ENCODE assay signal across 11 cellular contexts in genomic region chr2:7671312-7671711, GRCh38.
DNase-seq lines count a peak whose midpoint lies in the region; ATAC-seq and TF ChIP-seq lines count a peak whose summit lies in the region.
"Had no signal": no experiment of that assay in that cellular context is flagged by ENCODE, and none has a peak within 500 bp of the region (broad histone marks: within the 10 kb centered on the region; RNA-seq: fewer than 3 reads in every experiment).

No MANE protein-coding gene starts in this region.

- no peaks in the 10 kb centered on the region for H3K9me2 ChIP-seq in Karpas-422 (replicated peaks; ENCODE audit: insufficient read depth, low read length)

- peak; percentile 31 to 35 for DNase-seq in activated T-cell treated with anti-CD3 and anti-CD28 coated beads, Interleukin-2, amount 50 U/mL, for 72 hours
- no peak for DNase-seq in activated T-cell treated with anti-CD3 and anti-CD28 coated beads, Interleukin-2, amount 50 U/mL, for 4 hours
- no peak for DNase-seq in activated CD4-positive, alpha-beta memory T cell treated with anti-CD3 and anti-CD28 coated beads for 36 hours
- DNase-seq in heart left ventricle (peak in 4 of 5 donors; percentile 37 to 76 (median 59)), Karpas-422 (no peak), NCI-H1105 treated with DMSO at 0.1 percent for 48 hours (lab: John Stamatoyannopoulos, UW) (no peak)
- peak; percentile 20 to 48 for DNase-seq in stimulated activated naive CD8-positive, alpha-beta T cell treated with anti-CD3 and anti-CD28 coated beads, Interleukin-15, amount 100 ng/mL, for 72 hours
- DNase-seq: NCI-H2227 treated with DMSO at 0.1 percent for 48 hours had no signal

- no peaks in the 10 kb centered on the region for H3K79me2 ChIP-seq in Karpas-422 (ENCODE audit: low read length)

- H3K4me2 ChIP-seq in Karpas-422 (ENCODE audit: low read depth, low read length, poor library complexity, severe bottlenecking), result no peak overlapping the region

- peak in 1 of 2 donors; percentile 30 for ATAC-seq in activated T-cell treated with anti-CD3 and anti-CD28 coated beads, Interleukin-2, amount 50 U/mL, for 72 hours (replicated peaks in 1 of 2)
- no peak for ATAC-seq in activated T-cell treated with anti-CD3 and anti-CD28 coated beads, Interleukin-2, amount 50 U/mL, for 4 hours
- ATAC-seq in heart left ventricle (peak in 3 of 4 donors; percentile 58 to 93 (median 92)), GM21447 (IDR thresholded peaks at IDR 0.05; ENCODE audit: unreplicated experiment) (no peak)
- ATAC-seq in stimulated activated naive CD8-positive, alpha-beta T cell treated with anti-CD3 and anti-CD28 coated beads, Interleukin-15, amount 100 ng/mL, for 72 hours, result peak; percentile 43

- peak overlapping the region; percentile 77 to 85 for H3K4me3 Mint-ChIP-seq in activated T-cell treated with anti-CD3 and anti-CD28 coated beads, Interleukin-2, amount 50 U/mL, for 72 hours
- H3K4me3 Mint-ChIP-seq in activated T-cell treated with anti-CD3 and anti-CD28 coated beads, Interleukin-2, amount 50 U/mL, for 4 hours, result no peak overlapping the region
- peak overlapping the region; percentile 42 for H3K4me3 Mint-ChIP-seq in activated CD4-positive, alpha-beta memory T cell treated with anti-CD3 and anti-CD28 coated beads for 36 hours
- peak overlapping the region; percentile 52 to 79 for H3K4me3 Mint-ChIP-seq in stimulated activated naive CD8-positive, alpha-beta T cell treated with anti-CD3 and anti-CD28 coated beads, Interleukin-15, amount 100 ng/mL, for 72 hours
- H3K4me3 Mint-ChIP-seq: HFFc6 had no signal

- POLR2A ChIA-PET in activated CD4-positive, alpha-beta memory T cell treated with anti-CD3 and anti-CD28 coated beads for 36 hours (lab: Charles Lee), result interaction anchor here (0.8 to 2.2 kb wide), 6 partner anchors 23 to 243 kb away, joined by 3 to 6 read pairs (median 3); no protein-coding TSS in a partner anchor

- H3K9me3 Mint-ChIP-seq in activated T-cell treated with anti-CD3 and anti-CD28 coated beads, Interleukin-2, amount 50 U/mL, for 72 hours, result peaks cover 4 to 9% of the 10 kb centered on the region in 2 donors
- H3K9me3 Mint-ChIP-seq in activated T-cell treated with anti-CD3 and anti-CD28 coated beads, Interleukin-2, amount 50 U/mL, for 4 hours, result no peaks in the 10 kb centered on the region
- no peaks in the 10 kb centered on the region for H3K9me3 Mint-ChIP-seq in activated CD4-positive, alpha-beta memory T cell treated with anti-CD3 and anti-CD28 coated beads for 36 hours
- H3K9me3 Mint-ChIP-seq in stimulated activated naive CD8-positive, alpha-beta T cell treated with anti-CD3 and anti-CD28 coated beads, Interleukin-15, amount 100 ng/mL, for 72 hours, result peaks cover 18 to 27% of the 10 kb centered on the region in 2 donors
- H3K9me3 Mint-ChIP-seq: central memory CD8-positive, alpha-beta T cell; HFFc6 had no signal

- H2AFZ ChIP-seq in Karpas-422 (ENCODE audit: low read length), result no peak overlapping the region

- H3K27me3 ChIP-seq in heart left ventricle (no peaks in the 10 kb centered on the region), Karpas-422 (ENCODE audit: low read length) (no peaks in the 10 kb centered on the region)

- CTCF ChIA-PET in activated CD4-positive, alpha-beta memory T cell treated with anti-CD3 and anti-CD28 coated beads for 36 hours (lab: Charles Lee), result interaction anchor here (0.6 to 3.2 kb wide), 38 partner anchors 9 to 1007 kb away, joined by 3 to 50 read pairs (median 3); no protein-coding TSS in a partner anchor

- 30 to 49% (median 35%) methylated on average over 8 of the region's 8 CpGs for WGBS in heart left ventricle, 4 donors

- H3K4me1 ChIP-seq in heart left ventricle, result peaks cover 0 to 13% (median 3%) of the 10 kb centered on the region in 12 donors
- no peaks in the 10 kb centered on the region for H3K4me1 ChIP-seq in Karpas-422 (ENCODE audit: low read length)

- peak overlapping the region; percentile 78 for H3K27ac Mint-ChIP-seq in activated T-cell treated with anti-CD3 and anti-CD28 coated beads, Interleukin-2, amount 50 U/mL, for 72 hours
- H3K27ac Mint-ChIP-seq in activated CD4-positive, alpha-beta memory T cell treated with anti-CD3 and anti-CD28 coated beads for 36 hours, result peak overlapping the region; percentile 88
- H3K27ac Mint-ChIP-seq in stimulated activated naive CD8-positive, alpha-beta T cell treated with anti-CD3 and anti-CD28 coated beads, Interleukin-15, amount 100 ng/mL, for 72 hours, result peak overlapping the region; percentile 86 to 93
- H3K27ac Mint-ChIP-seq: HFFc6 had no signal

- no peak for TF ChIP-seq CTCF in heart left ventricle (IDR thresholded peaks at IDR 0.05)

- H3K27ac ChIP-seq in heart left ventricle, result peak overlapping the region in 5 of 12 donors; percentile 3 to 46 (median 23)
- no peak overlapping the region for H3K27ac ChIP-seq in Karpas-422 (ENCODE audit: low read length)

- no peaks in the 10 kb centered on the region for H3K27me3 Mint-ChIP-seq in activated T-cell treated with anti-CD3 and anti-CD28 coated beads, Interleukin-2, amount 50 U/mL, for 72 hours (ENCODE audit: low read depth)
- no peaks in the 10 kb centered on the region for H3K27me3 Mint-ChIP-seq in activated T-cell treated with anti-CD3 and anti-CD28 coated beads, Interleukin-2, amount 50 U/mL, for 4 hours (ENCODE audit: low read depth)
- H3K27me3 Mint-ChIP-seq in activated CD4-positive, alpha-beta memory T cell treated with anti-CD3 and anti-CD28 coated beads for 36 hours, result no peaks in the 10 kb centered on the region
- H3K27me3 Mint-ChIP-seq in stimulated activated naive CD8-positive, alpha-beta T cell treated with anti-CD3 and anti-CD28 coated beads, Interleukin-15, amount 100 ng/mL, for 72 hours, result no peaks in the 10 kb centered on the region
- H3K27me3 Mint-ChIP-seq: central memory CD8-positive, alpha-beta T cell had no signal

- peaks cover 22 to 37% of the 10 kb centered on the region in 2 donors for H3K36me3 Mint-ChIP-seq in activated T-cell treated with anti-CD3 and anti-CD28 coated beads, Interleukin-2, amount 50 U/mL, for 72 hours (ENCODE audit: insufficient read depth in 2 of 2)
- H3K36me3 Mint-ChIP-seq in activated T-cell treated with anti-CD3 and anti-CD28 coated beads, Interleukin-2, amount 50 U/mL, for 4 hours (ENCODE audit: insufficient read depth), result no peaks in the 10 kb centered on the region
- peaks cover 2% of the 10 kb centered on the region for H3K36me3 Mint-ChIP-seq in activated CD4-positive, alpha-beta memory T cell treated with anti-CD3 and anti-CD28 coated beads for 36 hours

- H3K4me1 Mint-ChIP-seq in activated T-cell treated with anti-CD3 and anti-CD28 coated beads, Interleukin-2, amount 50 U/mL, for 72 hours (ENCODE audit: low read depth), result peaks cover 71% of the 10 kb centered on the region
- peaks cover 29% of the 10 kb centered on the region for H3K4me1 Mint-ChIP-seq in activated T-cell treated with anti-CD3 and anti-CD28 coated beads, Interleukin-2, amount 50 U/mL, for 4 hours (ENCODE audit: low read depth)
- peaks cover 38% of the 10 kb centered on the region for H3K4me1 Mint-ChIP-seq in activated CD4-positive, alpha-beta memory T cell treated with anti-CD3 and anti-CD28 coated beads for 36 hours (ENCODE audit: low read depth)
- peaks cover 73% of the 10 kb centered on the region for H3K4me1 Mint-ChIP-seq in stimulated activated naive CD8-positive, alpha-beta T cell treated with anti-CD3 and anti-CD28 coated beads, Interleukin-15, amount 100 ng/mL, for 72 hours

- H3K36me3 ChIP-seq in heart left ventricle, result no peaks in the 10 kb centered on the region
- no peaks in the 10 kb centered on the region for H3K36me3 ChIP-seq in Karpas-422 (ENCODE audit: insufficient read depth, low read length)

- no peak for TF ChIP-seq POLR2A in heart left ventricle (IDR thresholded peaks at IDR 0.05)

- intact Hi-C loops in activated CD4-positive, alpha-beta memory T cell treated with anti-CD3 and anti-CD28 coated beads for 36 hours (cut with micrococcal nuclease), result loop anchor here (5.0 kb wide), 3 partner anchors 56 to 1011 kb away; partner anchors contain the start of gene ID2
- intact Hi-C loops in heart left ventricle (cut with DNase I), result no loop called here

- no peak overlapping the region for H3K9ac ChIP-seq in Karpas-422 (ENCODE audit: low read length)

- H3K4me3 ChIP-seq in heart left ventricle (no peak overlapping the region), Karpas-422 (ENCODE audit: low read length) (no peak overlapping the region)

- H3K9me3 ChIP-seq in heart left ventricle, result peaks cover 0 to 6% (median 0%) of the 10 kb centered on the region in 12 donors
- H3K9me3 ChIP-seq in Karpas-422 (ENCODE audit: low read length), result no peaks in the 10 kb centered on the region

- no peaks in the 10 kb centered on the region for H4K20me1 ChIP-seq in Karpas-422 (ENCODE audit: insufficient read depth, low read depth, low read length)

Comparison
In these comparisons a context has a peak if more than half of its experiments do, and no peak if none do; other contexts are left out.
1. DNase-seq: peak in activated T-cell treated with anti-CD3 and anti-CD28 coated beads, Interleukin-2, amount 50 U/mL, for 72 hours (2 of 2), heart left ventricle (4 of 5) and stimulated activated naive CD8-positive, alpha-beta T cell treated with anti-CD3 and anti-CD28 coated beads, Interleukin-15, amount 100 ng/mL, for 72 hours (2 of 2); none in activated T-cell treated with anti-CD3 and anti-CD28 coated beads, Interleukin-2, amount 50 U/mL, for 4 hours (single experiment), activated CD4-positive, alpha-beta memory T cell treated with anti-CD3 and anti-CD28 coated beads for 36 hours (single experiment), Karpas-422 (single experiment) and NCI-H1105 treated with DMSO at 0.1 percent for 48 hours (single experiment).
2. ATAC-seq: peak in heart left ventricle (3 of 4) and stimulated activated naive CD8-positive, alpha-beta T cell treated with anti-CD3 and anti-CD28 coated beads, Interleukin-15, amount 100 ng/mL, for 72 hours (single experiment); none in activated T-cell treated with anti-CD3 and anti-CD28 coated beads, Interleukin-2, amount 50 U/mL, for 4 hours (0 of 2) and GM21447 (single experiment).
3. Peak in every context shown above with its lines, with median percentiles within 50 percentile points of each other: H3K27ac Mint-ChIP-seq.